12 cellular contexts compared by ENCODE assay signal in genomic region chr17:80783461-80783860, GRCh38.
DNase-seq lines count a peak whose midpoint lies in the region; ATAC-seq lines count a peak whose summit lies in the region.
"Had no signal": no experiment of that assay in that cellular context is flagged by ENCODE, and none has a peak within 500 bp of the region (broad histone marks: within the 10 kb centered on the region; RNA-seq: fewer than 3 reads in every experiment).

No MANE protein-coding gene starts in this region.

- no peaks in the 10 kb centered on the region for H3K27me3 Mint-ChIP-seq in central memory CD8-positive, alpha-beta T cell
- H3K27me3 Mint-ChIP-seq: naive B cell had no signal

- H3K9ac ChIP-seq in GM23248 = 0 out of 2 replicates have a peak overlapping the region, but pooled peaks have one; percentile 9

- H3K27ac ChIP-seq in GM23248 = peak overlapping the region; percentile 47

- peaks cover 57% of the 10 kb centered on the region for H3K4me1 Mint-ChIP-seq in central memory CD8-positive, alpha-beta T cell

- no peaks in the 10 kb centered on the region for H3K9me2 ChIP-seq in GM23248 (ENCODE audit: insufficient read depth)

- peaks cover 33% of the 10 kb centered on the region for H3K4me1 ChIP-seq in GM23248 (ENCODE audit: insufficient read depth)

- peaks cover 16% of the 10 kb centered on the region for H3F3A ChIP-seq in GM23248 (ENCODE audit: insufficient read depth)

- in situ Hi-C loops in GM23248 (cut with MboI) = no loop called here

- peaks cover 11% of the 10 kb centered on the region for H3K36me3 Mint-ChIP-seq in central memory CD8-positive, alpha-beta T cell (ENCODE audit: insufficient read depth)
- H3K36me3 Mint-ChIP-seq: naive B cell had no signal

- H3K36me3 ChIP-seq in GM23248 (ENCODE audit: low read depth) = no peaks in the 10 kb centered on the region
- H3K36me3 ChIP-seq: Peyer's patch had no signal

- H3K27me3 ChIP-seq in GM23248 (replicated peaks; ENCODE audit: insufficient read depth) = no peaks in the 10 kb centered on the region
- H3K27me3 ChIP-seq: Peyer's patch had no signal

- no peaks in the 10 kb centered on the region for H4K20me1 ChIP-seq in GM23248 (ENCODE audit: insufficient read depth)

- intact Hi-C loops in posterior vena cava (cut with DNase I) = loop anchor here in 1 of 2 donors (5.0 kb wide), 1 partner anchor 1856 kb away; the partner anchor contains the start of gene TIMP2

- peak overlapping the region; percentile 41 for H3K4me3 ChIP-seq in GM23248
- H3K4me3 ChIP-seq: Peyer's patch had no signal

- ATAC-seq in central memory CD8-positive, alpha-beta T cell (replicated peaks; ENCODE audit: extremely low read depth, poor library complexity, severe bottlenecking) = no peak

- 16 to 17% methylated on average over 7 of the region's 7 CpGs for WGBS in GM23248 (ENCODE audit: low coverage in 1 of 2, low lambda C conversion rate in 2 of 2, missing lambda C conversion rate in 2 of 2), 2 experiments

- H3K4me2 ChIP-seq in GM23248 (ENCODE audit: unreplicated experiment) = peak overlapping the region; percentile 50

- peak; percentile 74 for DNase-seq in GM23248
- DNase-seq in NCI-H1694 (lab: John Stamatoyannopoulos, UW) = peak; percentile 57
- DNase-seq in central memory CD8-positive, alpha-beta T cell (ENCODE audit: low spot score in 2 of 2) = no peak
- DNase-seq in posterior vena cava (ENCODE audit: low spot score) = peak; percentile 66
- no peak for DNase-seq in NCI-H526 (lab: John Stamatoyannopoulos, UW)
- no peak for DNase-seq in AG20443 (ENCODE audit: low spot score)
- no peak for DNase-seq in stimulated activated CD4-positive, alpha-beta T cell treated with anti-CD3 and anti-CD28 coated beads, Interleukin-1b, Interleukin-23, amount 100 ng/mL, for 48 hours
- DNase-seq: naive B cell, NCI-H1105, NCI-H524 treated with DMSO at 0.1 percent for 48 hours, T-helper 9 cell had no signal

- peaks cover 4% of the 10 kb centered on the region for H3K9me3 Mint-ChIP-seq in central memory CD8-positive, alpha-beta T cell
- H3K9me3 Mint-ChIP-seq: naive B cell had no signal

- no peaks in the 10 kb centered on the region for H3K9me3 ChIP-seq in GM23248 (ENCODE audit: low read depth)
- H3K9me3 ChIP-seq: Peyer's patch had no signal

- no peak overlapping the region for H2AFZ ChIP-seq in GM23248

- H3K79me2 ChIP-seq in GM23248 (ENCODE audit: insufficient read depth) = peaks cover 10% of the 10 kb centered on the region

- H3K27ac Mint-ChIP-seq in central memory CD8-positive, alpha-beta T cell (ENCODE audit: low read depth) = peak overlapping the region; percentile 81

- peak overlapping the region; percentile 72 for H3K4me3 Mint-ChIP-seq in central memory CD8-positive, alpha-beta T cell

Comparison
In these comparisons a context has a peak if more than half of its experiments do, and no peak if none do; other contexts are left out.
1. DNase-seq: peak in GM23248 (single experiment), NCI-H1694 (single experiment) and posterior vena cava (single experiment); none in central memory CD8-positive, alpha-beta T cell (0 of 2), NCI-H526 (0 of 2), AG20443 (single experiment) and stimulated activated CD4-positive, alpha-beta T cell treated with anti-CD3 and anti-CD28 coated beads, Interleukin-1b, Interleukin-23, amount 100 ng/mL, for 48 hours (single experiment).